24 cellular contexts compared by ENCODE assay signal in genomic region chr14:70032447-70032846, GRCh38.
DNase-seq lines count a peak whose midpoint lies in the region; ATAC-seq, FAIRE-seq and TF ChIP-seq lines count a peak whose summit lies in the region.
"Had no signal": no experiment of that assay in that cellular context is flagged by ENCODE, and none has a peak within 500 bp of the region (broad histone marks: within the 10 kb centered on the region; RNA-seq: fewer than 3 reads in every experiment).

No MANE protein-coding gene starts in this region.

- no peak for TF ChIP-seq CTCF in MCF 10A (IDR thresholded peaks at IDR 0.05; ENCODE audit: unreplicated experiment)

- intact Hi-C loops in MCF 10A (cut with micrococcal nuclease): no loop called here

- FAIRE-seq in urothelium cell line (lab: Jason Lieb, UNC): peak; percentile 95
- FAIRE-seq: GM12892 had no signal

- no peak overlapping the region for H3K27ac Mint-ChIP-seq in MCF 10A (ENCODE audit: low read depth, unreplicated experiment)
- H3K27ac Mint-ChIP-seq: activated CD4-positive, alpha-beta T cell treated with anti-CD3 and anti-CD28 coated beads, Interleukin-2, amount 10 ng/mL, durations not matched to agents 24 days and 14 days had no signal

- no peaks in the 10 kb centered on the region for H3K27me3 ChIP-seq in iPS DF 6.9 (ENCODE audit: control insufficient read depth, insufficient read depth, low read length)
- H3K27me3 ChIP-seq: BLaER1 had no signal

- in situ Hi-C loops in T47D (cut with HindIII; ENCODE audit: low pct_unique_long_range_greater_than_20kb, low sequenced_read_pairs): no loop called here

- DNase-seq in T47D (ENCODE audit: low read depth in 1 of 2, low spot score in 1 of 2) (peak; percentile 36 to 80), MCF 10A (ENCODE audit: unreplicated experiment) (no peak), SW480 (ENCODE audit: low spot score) (peak; percentile 85), iPS DF 6.9 (ENCODE audit: low read depth, low spot score) (peak; percentile 16), urothelium cell line (ENCODE audit: low spot score) (peak; percentile 93), SK-N-DZ (ENCODE audit: low spot score) (no peak)
- no peak for DNase-seq in activated CD4-positive, alpha-beta T cell treated with anti-CD3 and anti-CD28 coated beads, Interleukin-2, amount 50 U/mL, for 1 hour
- DNase-seq: activated CD4-positive, alpha-beta T cell treated with anti-CD3 and anti-CD28 coated beads, Interleukin-2, amount 10 ng/mL, durations not matched to agents 24 days and 14 days; activated naive CD4-positive, alpha-beta T cell; cerebellar nuclear complex; heart right ventricle; kidney glomerular epithelial cell; midbrain; NCI-H1048; NCI-H2081; NCI-H524 treated with DMSO at 0.1 percent for 48 hours; nephron progenitor cell; T1000 had no signal

- no peaks in the 10 kb centered on the region for H3K9me3 Mint-ChIP-seq in MCF 10A (ENCODE audit: unreplicated experiment)
- H3K9me3 Mint-ChIP-seq: nephron progenitor cell had no signal

- CTCF ChIA-PET in MCF 10A (lab: Yijun Ruan, JAX): interaction anchor here (0.9 to 1.5 kb wide), 4 partner anchors 12 to 214 kb away, joined by 3 to 10 read pairs (median 4); no protein-coding TSS in a partner anchor

- POLR2A ChIA-PET in MCF 10A (lab: Yijun Ruan, JAX): interaction anchor here (1.3 kb wide), 1 partner anchor 214 kb away, joined by 4 read pairs; no protein-coding TSS in a partner anchor

- peaks cover 6% of the 10 kb centered on the region for H3K36me3 Mint-ChIP-seq in MCF 10A (ENCODE audit: insufficient read depth, unreplicated experiment)

- H3K27me3 Mint-ChIP-seq in MCF 10A (ENCODE audit: insufficient read depth, unreplicated experiment): no peaks in the 10 kb centered on the region
- H3K27me3 Mint-ChIP-seq: activated CD4-positive, alpha-beta T cell treated with anti-CD3 and anti-CD28 coated beads, Interleukin-2, amount 10 ng/mL, durations not matched to agents 24 days and 14 days had no signal

- H3K4me1 ChIP-seq in iPS DF 6.9 (ENCODE audit: control insufficient read depth, insufficient read depth, low read length): peaks cover 5% of the 10 kb centered on the region
- H3K4me1 ChIP-seq: heart right ventricle had no signal

- H3K4me3 ChIP-seq in iPS DF 6.9 (ENCODE audit: low read length): no peak overlapping the region
- H3K4me3 ChIP-seq: BLaER1, heart right ventricle, SK-N-MC, thoracic aorta had no signal

- ATAC-seq in HG02852 (IDR thresholded peaks at IDR 0.05; ENCODE audit: unreplicated experiment): no peak
- ATAC-seq: heart right ventricle had no signal

- BruUV-seq in MCF 10A (replicated peaks; lab: Mats Ljungman, UMichigan): no TSS peak

- no peak overlapping the region for H3K4me3 Mint-ChIP-seq in MCF 10A (ENCODE audit: unreplicated experiment)
- H3K4me3 Mint-ChIP-seq: activated CD4-positive, alpha-beta T cell treated with anti-CD3 and anti-CD28 coated beads, Interleukin-2, amount 10 ng/mL, durations not matched to agents 24 days and 14 days; nephron progenitor cell had no signal

- peaks cover 8% of the 10 kb centered on the region for H3K4me1 Mint-ChIP-seq in MCF 10A (ENCODE audit: insufficient read depth, unreplicated experiment)
- H3K4me1 Mint-ChIP-seq: activated CD4-positive, alpha-beta T cell treated with anti-CD3 and anti-CD28 coated beads, Interleukin-2, amount 10 ng/mL, durations not matched to agents 24 days and 14 days; nephron progenitor cell had no signal

- no CpG with 5 or more reads among the region's 3 CpGs for WGBS in iPS DF 6.9 (ENCODE audit: insufficient coverage, insufficient read length)

- H3K36me3 ChIP-seq in iPS DF 6.9 (ENCODE audit: control insufficient read depth, insufficient read depth, low read length): no peaks in the 10 kb centered on the region
- H3K36me3 ChIP-seq: BLaER1, heart right ventricle, thoracic aorta had no signal

- H3K27ac ChIP-seq in iPS DF 6.9 (ENCODE audit: low read length): no peak overlapping the region
- H3K27ac ChIP-seq: 22Rv1, BLaER1, heart right ventricle, SK-N-MC, thoracic aorta had no signal

- no peaks in the 10 kb centered on the region for H3K9me3 ChIP-seq in iPS DF 6.9 (ENCODE audit: control insufficient read depth, insufficient read depth, low read length)
- H3K9me3 ChIP-seq: BLaER1, thoracic aorta had no signal

Comparison
In these comparisons a context has a peak if more than half of its experiments do, and no peak if none do; other contexts are left out.
1. DNase-seq: peak in T47D (2 of 2), SW480 (single experiment), iPS DF 6.9 (single experiment) and urothelium cell line (single experiment); none in MCF 10A (single experiment), SK-N-DZ (single experiment) and activated CD4-positive, alpha-beta T cell treated with anti-CD3 and anti-CD28 coated beads, Interleukin-2, amount 50 U/mL, for 1 hour (single experiment).